In the genomic region with DNA sequence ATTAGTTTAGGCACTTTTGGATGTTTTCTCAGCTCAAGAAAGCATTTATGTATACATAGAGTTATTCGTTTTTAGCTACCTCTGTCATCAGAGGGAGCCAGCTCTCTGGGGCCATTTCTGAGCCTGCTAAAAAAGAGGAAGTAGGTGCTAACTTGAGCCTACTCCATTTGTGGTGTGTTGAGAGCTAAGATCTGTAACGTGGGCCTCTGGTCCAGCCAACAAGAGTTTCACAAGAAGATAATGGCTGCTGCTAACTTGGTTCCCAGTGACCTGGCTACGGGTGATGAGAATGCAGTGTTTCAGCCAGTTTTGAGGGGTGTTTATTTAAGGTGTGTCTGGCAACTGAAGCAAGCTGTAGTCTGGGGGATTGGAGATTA, we compare ENCODE assay signal across 10 cellular contexts.
DNase-seq lines count a peak whose midpoint lies in the region; ATAC-seq and TF ChIP-seq lines count a peak whose summit lies in the region.
"Had no signal": no experiment of that assay in that cellular context is flagged by ENCODE, and none has a peak within 500 bp of the region (broad histone marks: within the 10 kb centered on the region; RNA-seq: fewer than 3 reads in every experiment).

No MANE protein-coding gene starts in this region.

- ATAC-seq in GM19467 (IDR thresholded peaks at IDR 0.05; ENCODE audit: unreplicated experiment), result peak; percentile 67
- peak; percentile 60 for ATAC-seq in HG03108 (IDR thresholded peaks at IDR 0.05; ENCODE audit: unreplicated experiment)
- ATAC-seq: activated naive CD8-positive, alpha-beta T cell treated with anti-CD3 and anti-CD28 coated beads, Interleukin-2, amount 50 U/mL, for 24 hours had no signal

- POLR2A ChIA-PET in GM10248 (lab: Yijun Ruan, JAX), result interaction anchor here (0.6 kb wide), 1 partner anchor 81 kb away, joined by 4 read pairs; no protein-coding TSS in a partner anchor

- no peak overlapping the region for H3K4me3 ChIP-seq in tibial nerve

- no peak for TF ChIP-seq POLR2A in tibial nerve (IDR thresholded peaks at IDR 0.05)

- CTCF ChIA-PET in GM10248 (lab: Yijun Ruan, JAX), result interaction anchor here (0.8 to 4.1 kb wide), 22 partner anchors 10 to 183 kb away, joined by 3 to 17 read pairs (median 4); no protein-coding TSS in a partner anchor

- peaks cover 0 to 6% (median 1%) of the 10 kb centered on the region in 4 donors for H3K4me1 ChIP-seq in tibial nerve

- peaks cover 0 to 3% (median 0%) of the 10 kb centered on the region in 3 donors for H3K36me3 ChIP-seq in tibial nerve

- TF ChIP-seq CTCF in GM10248 (IDR thresholded peaks at IDR 0.05; ENCODE audit: control extremely low read depth, extremely low read depth, low read depth, missing control alignments), result peak; percentile 21
- TF ChIP-seq CTCF in tibial nerve (IDR thresholded peaks at IDR 0.05), result no peak

- WGBS in tibial nerve, 2 donors, result 62 to 75% methylated on average over 3 of the region's 3 CpGs

- DNase-seq in GM10248 (ENCODE audit: extremely low spot score) (peak; percentile 71), SIG-M5 (lab: John Stamatoyannopoulos, UW) (peak; percentile 68), kidney glomerular epithelial cell (lab: John Stamatoyannopoulos, UW) (no peak), tibial nerve (ENCODE audit: low spot score in 2 of 2) (no peak), putamen (ENCODE audit: low spot score) (no peak), hippocampal formation (lab: John Stamatoyannopoulos, UW) (no peak)
- DNase-seq: activated naive CD8-positive, alpha-beta T cell treated with anti-CD3 and anti-CD28 coated beads, Interleukin-2, amount 50 U/mL, for 24 hours; CD4-positive, CD25-positive, alpha-beta regulatory T cell had no signal

- no peak for TF ChIP-seq EP300 in tibial nerve (IDR thresholded peaks at IDR 0.05)

- H3K27me3 ChIP-seq in tibial nerve, result no peaks in the 10 kb centered on the region

- H3K9me3 ChIP-seq in tibial nerve, result peaks cover 0 to 16% (median 4%) of the 10 kb centered on the region in 4 donors

- H3K27ac ChIP-seq in tibial nerve, result no peak overlapping the region

Comparison
In these comparisons a context has a peak if more than half of its experiments do, and no peak if none do; other contexts are left out.
1. DNase-seq: peak in GM10248 (single experiment) and SIG-M5 (single experiment); none in kidney glomerular epithelial cell (single experiment), tibial nerve (0 of 2), putamen (single experiment) and hippocampal formation (0 of 2).